2 cellular contexts compared by ENCODE assay signal in the genomic region with DNA sequence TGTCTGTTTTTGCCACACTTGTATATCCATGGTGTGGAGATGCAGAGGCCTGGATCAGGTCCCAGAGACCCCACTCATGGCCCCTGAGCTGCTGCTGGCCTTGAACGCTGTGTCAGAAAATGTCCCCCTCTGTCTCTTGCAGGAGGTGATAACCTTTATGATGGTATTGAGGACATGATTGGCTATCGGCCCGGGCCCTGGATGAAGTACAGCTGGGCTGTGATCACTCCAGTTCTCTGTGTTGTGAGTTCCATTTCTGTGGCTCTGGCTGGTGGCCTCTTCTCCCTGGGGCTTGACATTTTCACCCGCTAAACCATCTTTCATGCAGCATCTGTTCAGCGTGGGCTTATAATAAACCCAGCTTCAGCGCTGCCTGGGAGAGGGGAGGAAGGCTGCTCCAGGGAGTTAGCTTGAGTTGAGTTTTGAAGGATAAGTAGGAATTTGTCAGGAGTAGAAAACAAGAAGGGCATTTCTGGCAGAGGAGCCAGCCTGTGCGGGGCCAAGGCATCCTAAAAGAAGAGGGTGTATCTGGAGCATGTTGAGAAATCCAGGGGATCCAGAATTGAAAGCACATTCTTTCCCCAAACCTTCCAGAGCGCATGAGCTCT.
A peak's percentile ranks its signal among the peaks of the same experiment; 100 is the strongest.
TF ChIP-seq lines count a peak whose summit lies in the region.

No MANE protein-coding gene starts in this region.

TF ChIP-seq in liver, 16 proteins besides CTCF, POLR2A, EP300 and RAD21:
- TF ChIP-seq NR2F2 (IDR thresholded peaks at IDR 0.05) (peak; percentile 53), YY1 (IDR thresholded peaks at IDR 0.05) (no peak)

TF ChIP-seq in HepG2, 621 proteins besides CTCF, POLR2A, EP300 and RAD21:
- TF ChIP-seq ZNF878 (CRISPR knock-in tag; IDR thresholded peaks at IDR 0.05), result no peak
- TF ChIP-seq, protein P1, sequence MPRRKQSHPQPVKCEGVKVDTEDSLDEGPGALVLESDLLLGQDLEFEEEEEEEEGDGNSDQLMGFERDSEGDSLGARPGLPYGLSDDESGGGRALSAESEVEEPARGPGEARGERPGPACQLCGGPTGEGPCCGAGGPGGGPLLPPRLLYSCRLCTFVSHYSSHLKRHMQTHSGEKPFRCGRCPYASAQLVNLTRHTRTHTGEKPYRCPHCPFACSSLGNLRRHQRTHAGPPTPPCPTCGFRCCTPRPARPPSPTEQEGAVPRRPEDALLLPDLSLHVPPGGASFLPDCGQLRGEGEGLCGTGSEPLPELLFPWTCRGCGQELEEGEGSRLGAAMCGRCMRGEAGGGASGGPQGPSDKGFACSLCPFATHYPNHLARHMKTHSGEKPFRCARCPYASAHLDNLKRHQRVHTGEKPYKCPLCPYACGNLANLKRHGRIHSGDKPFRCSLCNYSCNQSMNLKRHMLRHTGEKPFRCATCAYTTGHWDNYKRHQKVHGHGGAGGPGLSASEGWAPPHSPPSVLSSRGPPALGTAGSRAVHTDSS (CRISPR knock-in tag; conservative IDR thresholded peaks at IDR 0.05), result no peak
- no peak for TF ChIP-seq YY1 (IDR thresholded peaks at IDR 0.05; ENCODE audit: insufficient read depth, insufficient replicate concordance, low read depth, low read length)
- TF ChIP-seq, protein P2, sequence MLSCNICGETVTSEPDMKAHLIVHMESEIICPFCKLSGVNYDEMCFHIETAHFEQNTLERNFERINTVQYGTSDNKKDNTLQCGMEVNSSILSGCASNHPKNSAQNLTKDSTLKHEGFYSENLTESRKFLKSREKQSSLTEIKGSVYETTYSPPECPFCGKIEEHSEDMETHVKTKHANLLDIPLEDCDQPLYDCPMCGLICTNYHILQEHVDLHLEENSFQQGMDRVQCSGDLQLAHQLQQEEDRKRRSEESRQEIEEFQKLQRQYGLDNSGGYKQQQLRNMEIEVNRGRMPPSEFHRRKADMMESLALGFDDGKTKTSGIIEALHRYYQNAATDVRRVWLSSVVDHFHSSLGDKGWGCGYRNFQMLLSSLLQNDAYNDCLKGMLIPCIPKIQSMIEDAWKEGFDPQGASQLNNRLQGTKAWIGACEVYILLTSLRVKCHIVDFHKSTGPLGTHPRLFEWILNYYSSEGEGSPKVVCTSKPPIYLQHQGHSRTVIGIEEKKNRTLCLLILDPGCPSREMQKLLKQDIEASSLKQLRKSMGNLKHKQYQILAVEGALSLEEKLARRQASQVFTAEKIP (CRISPR knock-in tag; IDR thresholded peaks at IDR 0.05; ENCODE audit: borderline replicate concordance), result no peak
- no peak for TF ChIP-seq REPIN1 (CRISPR knock-in tag; IDR thresholded peaks at IDR 0.05; ENCODE audit: borderline replicate concordance, low read depth)
- TF ChIP-seq ELF3 (CRISPR knock-in tag; IDR thresholded peaks at IDR 0.05), result no peak
- TF ChIP-seq ZNF788 (CRISPR knock-in tag; IDR thresholded peaks at IDR 0.05; ENCODE audit: borderline replicate concordance), result no peak
- TF ChIP-seq NFYC (CRISPR knock-in tag; IDR thresholded peaks at IDR 0.05), result no peak
- TF ChIP-seq, protein P3, sequence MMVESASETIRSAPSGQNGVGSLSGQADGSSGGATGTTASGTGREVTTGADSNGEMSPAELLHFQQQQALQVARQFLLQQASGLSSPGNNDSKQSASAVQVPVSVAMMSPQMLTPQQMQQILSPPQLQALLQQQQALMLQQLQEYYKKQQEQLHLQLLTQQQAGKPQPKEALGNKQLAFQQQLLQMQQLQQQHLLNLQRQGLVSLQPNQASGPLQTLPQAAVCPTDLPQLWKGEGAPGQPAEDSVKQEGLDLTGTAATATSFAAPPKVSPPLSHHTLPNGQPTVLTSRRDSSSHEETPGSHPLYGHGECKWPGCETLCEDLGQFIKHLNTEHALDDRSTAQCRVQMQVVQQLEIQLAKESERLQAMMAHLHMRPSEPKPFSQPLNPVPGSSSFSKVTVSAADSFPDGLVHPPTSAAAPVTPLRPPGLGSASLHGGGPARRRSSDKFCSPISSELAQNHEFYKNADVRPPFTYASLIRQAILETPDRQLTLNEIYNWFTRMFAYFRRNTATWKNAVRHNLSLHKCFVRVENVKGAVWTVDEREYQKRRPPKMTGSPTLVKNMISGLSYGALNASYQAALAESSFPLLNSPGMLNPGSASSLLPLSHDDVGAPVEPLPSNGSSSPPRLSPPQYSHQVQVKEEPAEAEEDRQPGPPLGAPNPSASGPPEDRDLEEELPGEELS (CRISPR knock-in tag; IDR thresholded peaks at IDR 0.05), result no peak
- TF ChIP-seq FOXK1 (CRISPR knock-in tag; IDR thresholded peaks at IDR 0.05; ENCODE audit: borderline replicate concordance, low read depth), result no peak
- no peak for TF ChIP-seq ZNF563 (CRISPR knock-in tag; IDR thresholded peaks at IDR 0.05)
- TF ChIP-seq ZNF557 (CRISPR knock-in tag; IDR thresholded peaks at IDR 0.05), result no peak
- no peak for TF ChIP-seq PHB2 (IDR thresholded peaks at IDR 0.05; ENCODE audit: partially characterized antibody)
- no peak for TF ChIP-seq CCAR2 (optimal IDR thresholded peaks at IDR 0.05; ENCODE audit: low read depth, low read length)
- TF ChIP-seq TAF15 (IDR thresholded peaks at IDR 0.05; ENCODE audit: low read depth, low read length, poor library complexity, severe bottlenecking), result no peak
